In the genomic region with DNA sequence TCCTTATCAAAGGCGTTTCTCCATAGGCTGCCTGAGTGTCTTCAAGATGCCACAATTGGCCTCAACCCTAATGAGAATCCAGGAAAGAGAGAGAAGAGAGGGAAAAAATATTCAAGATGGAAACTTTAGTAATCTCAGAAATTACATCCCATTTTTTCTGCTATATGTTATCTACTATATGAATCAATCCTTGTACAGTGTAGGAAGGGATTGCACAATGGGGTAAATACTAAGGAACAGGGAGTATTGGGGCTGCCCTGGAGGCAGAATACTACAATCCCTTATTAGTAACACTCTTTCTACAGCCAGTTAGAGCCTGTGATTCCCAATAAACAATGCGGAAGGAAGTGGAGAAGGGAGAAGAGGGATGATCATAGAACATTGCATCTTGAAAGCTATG, we compare ENCODE assay signal across 33 cellular contexts. TPM values are rescaled to one million over a fixed set of nuclear protein-coding genes. Genes with fewer than 3 reads are reported as not detected.
"Had no signal": no experiment of that assay in that cellular context is flagged by ENCODE, and none has a peak within 500 bp of the region (broad histone marks: within the 10 kb centered on the region; RNA-seq: fewer than 3 reads in every experiment).

No MANE protein-coding gene starts in this region.

- H3K9ac ChIP-seq: neural progenitor cell had no signal

- H3K4me1 Mint-ChIP-seq: naive thymus-derived CD4-positive, alpha-beta T cell; nephron; stimulated activated memory B cell treated with anti-CD40 and anti-IgM and Interleukin-4, amounts not matched to agents 10 μg/mL and 1 μg/mL and 100 μg/mL, for 72 hours had no signal

- H2AFZ ChIP-seq: hepatocyte, neural progenitor cell had no signal

- H3K4me1 ChIP-seq: gastroesophageal sphincter, heart left ventricle, left lung, neural progenitor cell, psoas muscle, spleen, testis, tibial artery, upper lobe of right lung, uterus had no signal

- H3K27me3 Mint-ChIP-seq: naive thymus-derived CD4-positive, alpha-beta T cell had no signal

- H3K9me3 Mint-ChIP-seq: nephron; neural progenitor cell; stimulated activated memory B cell treated with anti-CD40 and anti-IgM and Interleukin-4, amounts not matched to agents 10 μg/mL and 1 μg/mL and 100 μg/mL, for 72 hours had no signal

- H3K4me3 Mint-ChIP-seq: naive thymus-derived CD4-positive, alpha-beta T cell; nephron; neural progenitor cell; stimulated activated memory B cell treated with anti-CD40 and anti-IgM and Interleukin-4, amounts not matched to agents 10 μg/mL and 1 μg/mL and 100 μg/mL, for 72 hours had no signal

- H3K79me2 ChIP-seq: hepatocyte had no signal

- H3K27ac Mint-ChIP-seq: naive thymus-derived CD4-positive, alpha-beta T cell; nephron; neural progenitor cell; stimulated activated memory B cell treated with anti-CD40 and anti-IgM and Interleukin-4, amounts not matched to agents 10 μg/mL and 1 μg/mL and 100 μg/mL, for 72 hours had no signal

- H3K27ac ChIP-seq: epithelial cell of prostate, gastroesophageal sphincter, heart left ventricle, hepatocyte, left lung, neural progenitor cell, psoas muscle, skin epidermis, spleen, testis, tibial artery, upper lobe of right lung, uterus had no signal

- H3K9me3 ChIP-seq: gastroesophageal sphincter, left lung, psoas muscle, spleen, testis, tibial artery, upper lobe of right lung, uterus had no signal

- ATAC-seq: esophagus mucosa; gastroesophageal sphincter; heart left ventricle; left cardiac atrium; left lung; naive thymus-derived CD4-positive, alpha-beta T cell; psoas muscle; right cardiac atrium; stimulated activated memory B cell treated with anti-CD40 and anti-IgM and Interleukin-4, amounts not matched to agents 10 μg/mL and 1 μg/mL and 100 μg/mL, for 72 hours; stimulated activated naive CD8-positive, alpha-beta T cell treated with anti-CD3 and anti-CD28 coated beads, Interleukin-15, Interleukin-2, amounts not matched to agents 100 U/mL and 50 U/mL, for 24 hours; upper lobe of right lung had no signal

- H3K4me3 ChIP-seq: gastroesophageal sphincter, heart left ventricle, hepatocyte, left lung, neural progenitor cell, psoas muscle, skin epidermis, spleen, testis, tibial artery, upper lobe of right lung, uterus had no signal

- H3K4me2 ChIP-seq: hepatocyte, neural progenitor cell had no signal

- H3K27me3 ChIP-seq: gastroesophageal sphincter, heart left ventricle, hepatocyte, left lung, neural progenitor cell, spleen, testis, tibial artery, upper lobe of right lung, uterus had no signal

- DNase-seq: cortex of kidney; foreskin fibroblast; heart left ventricle; left cardiac atrium; left lung; mesendoderm; midbrain; naive thymus-derived CD4-positive, alpha-beta T cell; posterior cingulate gyrus; psoas muscle; right cardiac atrium; spleen; stimulated activated CD4-positive, alpha-beta T cell treated with anti-CD3 and anti-CD28 coated beads, Interleukin-4, amount 100 ng/mL, for 4 hours; stimulated activated naive CD8-positive, alpha-beta T cell treated with anti-CD3 and anti-CD28 coated beads, Interleukin-15, Interleukin-2, amounts not matched to agents 100 U/mL and 50 U/mL, for 24 hours; substantia nigra; testis; tibial artery; upper lobe of right lung; uterus had no signal

- H3K36me3 ChIP-seq: gastroesophageal sphincter, heart left ventricle, left lung, neural progenitor cell, spleen, tibial artery, upper lobe of right lung, uterus had no signal

- H3K36me3 Mint-ChIP-seq: naive thymus-derived CD4-positive, alpha-beta T cell; neural progenitor cell; stimulated activated memory B cell treated with anti-CD40 and anti-IgM and Interleukin-4, amounts not matched to agents 10 μg/mL and 1 μg/mL and 100 μg/mL, for 72 hours had no signal

RNA-seq across cellular contexts. Expression of a gene that starts 27.9 kb away (rescaled TPM):
- polyA plus RNA-seq: naive thymus-derived CD4-positive, alpha-beta T cell had no signal

RNA-seq across cellular contexts. Expression of a gene that starts 43.7 kb away (rescaled TPM):
- total RNA-seq: dermis microvascular lymphatic vessel endothelial cell; gastroesophageal sphincter; heart left ventricle; hepatocyte; kidney epithelial cell; left cardiac atrium; left lung; lower leg skin; lung microvascular endothelial cell; mucosa of gallbladder; naive thymus-derived CD4-positive, alpha-beta T cell; osteocyte; psoas muscle; right cardiac atrium; spleen; testis; upper lobe of right lung; uterus had no signal
- polyA plus RNA-seq: heart left ventricle; naive thymus-derived CD4-positive, alpha-beta T cell; right cardiac atrium; spleen had no signal

RNA-seq across cellular contexts. Expression of a gene that starts 58.9 kb away (rescaled TPM):
- polyA plus RNA-seq: naive thymus-derived CD4-positive, alpha-beta T cell had no signal
